In the genomic region with DNA sequence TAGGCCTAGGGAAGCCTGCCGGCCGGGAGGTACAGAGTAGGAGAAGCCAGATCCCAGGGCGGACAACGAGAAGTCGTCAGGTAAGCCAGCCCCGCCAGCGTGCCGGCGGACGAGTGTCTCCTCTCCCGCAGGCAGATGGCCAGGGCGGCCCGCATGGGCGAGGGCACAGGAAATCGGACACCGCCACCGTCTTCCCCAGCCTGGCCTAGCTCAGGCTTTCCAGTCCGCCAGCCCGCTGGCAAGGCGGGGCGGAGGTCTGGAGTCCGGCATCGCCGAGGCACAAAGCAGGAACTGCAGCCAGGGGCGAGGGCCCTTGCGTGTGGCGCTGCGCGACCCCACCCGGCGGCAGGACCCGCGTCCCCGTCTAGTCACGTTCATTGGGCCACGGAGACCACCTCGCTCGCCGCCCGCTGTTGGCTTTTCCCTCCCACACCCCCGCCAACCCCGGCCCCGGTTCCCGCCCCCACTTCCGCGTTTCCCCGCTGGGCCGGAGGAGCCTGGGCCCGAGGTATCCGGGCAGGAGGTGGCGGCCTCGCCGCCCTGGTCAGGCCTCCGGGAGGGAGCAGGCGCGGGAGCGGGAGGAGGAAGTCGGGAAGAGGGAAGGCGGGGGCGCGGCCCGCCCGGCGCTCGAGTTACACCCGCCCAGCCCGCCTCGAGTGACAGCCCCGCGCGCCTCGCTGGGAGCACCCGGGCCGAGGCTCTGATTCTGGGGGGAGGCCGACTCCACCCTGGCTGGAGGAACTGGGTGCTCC, we compare ENCODE assay signal across 8 cellular contexts. TPM values are rescaled to one million over a fixed set of nuclear protein-coding genes. Genes with fewer than 3 reads are reported as not detected.
A peak's percentile ranks its signal among the peaks of the same experiment; 100 is the strongest.
DNase-seq lines count a peak whose midpoint lies in the region; ATAC-seq, FAIRE-seq and TF ChIP-seq lines count a peak whose summit lies in the region.

A gene (plus strand): TSS at position 655 of the 752 bp plus-strand sequence. CDS start 39,727 bp downstream, outside the sequence.

- H3K27me3 Mint-ChIP-seq in WTC11 (ENCODE audit: low read depth): no peaks in the 10 kb centered on the region
- H3K27me3 Mint-ChIP-seq in immature natural killer cell (ENCODE audit: low read depth in 3 of 3): peaks cover 3 to 8% (median 4%) of the 10 kb centered on the region in 3 donors

- FAIRE-seq in bronchial epithelial cell (lab: Jason Lieb, UNC): no peak

- peak in 1 of 3 donors; percentile 29 for TF ChIP-seq POLR2A in spleen (IDR thresholded peaks at IDR 0.05)

- peaks cover 9 to 56% (median 31%) of the 10 kb centered on the region in 6 donors for H3K4me1 ChIP-seq in spleen

- H3K9me3 Mint-ChIP-seq in WTC11 (no peaks in the 10 kb centered on the region), immature natural killer cell (no peaks in the 10 kb centered on the region)

- peak within 1 kb of the TSS; percentile 77 for H3K27ac Mint-ChIP-seq in WTC11
- H3K27ac Mint-ChIP-seq in immature natural killer cell: peak within 1 kb of the TSS; percentile 91 to 94 (median 92)

- peaks cover 47% of the 10 kb centered on the region for H3K4me1 Mint-ChIP-seq in WTC11
- H3K4me1 Mint-ChIP-seq in immature natural killer cell: peaks cover 28 to 42% of the 10 kb centered on the region in 2 donors

- CTCF ChIA-PET in WTC11 (lab: Charles Lee): interaction anchor here (0.6 to 1.1 kb wide), 3 partner anchors 37 to 454 kb away, joined by 3 to 5 read pairs (median 4); no protein-coding TSS in a partner anchor

- peak; percentile 50 for ATAC-seq in HG02852 (IDR thresholded peaks at IDR 0.05; ENCODE audit: unreplicated experiment)
- peak; percentile 91 for ATAC-seq in WTC11

- peak; percentile 64 to 69 for DNase-seq in NCI-H524 (lab: John Stamatoyannopoulos, UW)
- DNase-seq in NCI-H524 treated with DMSO at 0.1 percent for 48 hours (lab: John Stamatoyannopoulos, UW): no peak
- peak; percentile 58 for DNase-seq in NCI-H2029 treated with DMSO at 0.1 percent for 48 hours (lab: John Stamatoyannopoulos, UW)
- peak; percentile 89 for DNase-seq in WTC11 (ENCODE audit: low spot score)
- DNase-seq in bronchial epithelial cell (ENCODE audit: low read depth): peak; percentile 71
- peak; percentile 74 to 76 (median 76) for DNase-seq in immature natural killer cell
- DNase-seq in spleen: peak; percentile 95

- H3K4me3 Mint-ChIP-seq in WTC11 (peak within 1 kb of the TSS; percentile 88), immature natural killer cell (peak within 1 kb of the TSS; percentile 90 to 95 (median 93))

- intact Hi-C loops in spleen (cut with DNase I; ENCODE audit: low total_unique reads): loop anchor here (10.0 kb wide), 1 partner anchor 91 kb away; no protein-coding TSS in a partner anchor

- H3K4me3 ChIP-seq in bronchial epithelial cell (ENCODE audit: low read depth, low read length) (peak within 1 kb of the TSS; percentile 81), spleen (peak within 1 kb of the TSS; percentile 50 to 85 (median 62))

- H3K36me3 Mint-ChIP-seq in WTC11: no peaks in the 10 kb centered on the region; the same call in 1 of the 2 replicates
- peaks cover 3 to 10% (median 9%) of the 10 kb centered on the region in 3 donors for H3K36me3 Mint-ChIP-seq in immature natural killer cell

- no peak for TF ChIP-seq CTCF in WTC11 (IDR thresholded peaks at IDR 0.05)
- peak; percentile 2 for TF ChIP-seq CTCF in bronchial epithelial cell (IDR thresholded peaks at IDR 0.05; ENCODE audit: insufficient read depth, low read length, severe bottlenecking)
- TF ChIP-seq CTCF in spleen (IDR thresholded peaks at IDR 0.05 in 8 of 11, conservative IDR thresholded peaks at IDR 0.05 in 3 of 11): peak in 2 of 11 experiments; percentile 14 to 22

- H3K36me3 ChIP-seq in bronchial epithelial cell (ENCODE audit: control insufficient read depth, insufficient read depth, low read length) (no peaks in the 10 kb centered on the region), spleen (no peaks in the 10 kb centered on the region)

- no peaks in the 10 kb centered on the region for H3K9me3 ChIP-seq in spleen

- POLR2A ChIA-PET in WTC11 (lab: Charles Lee): interaction anchor here (0.6 to 1.1 kb wide), 3 partner anchors 35 to 101 kb away, joined by 3 read pairs; no protein-coding TSS in a partner anchor

- 0 to 6% (median 1%) methylated on average over 28 to 75 of the region's 75 CpGs for WGBS in spleen, 5 donors

- H3K27ac ChIP-seq in spleen: peak within 1 kb of the TSS; percentile 89 to 97 (median 96)

- no peaks in the 10 kb centered on the region for H3K27me3 ChIP-seq in bronchial epithelial cell (ENCODE audit: control insufficient read depth, insufficient read depth, low read length)
- no peaks in the 10 kb centered on the region for H3K27me3 ChIP-seq in spleen (replicated peaks in 1 of 7)

TF ChIP-seq in WTC11, 78 proteins besides CTCF, POLR2A, EP300 and RAD21 (continues in another document):
- TF ChIP-seq ESRRA (CRISPR knock-in tag; IDR thresholded peaks at IDR 0.05; ENCODE audit: borderline replicate concordance) (peak; percentile 55; the same call in 1 of the 2 replicates), ZNF423 (CRISPR knock-in tag; IDR thresholded peaks at IDR 0.05) (peak; percentile 5; the same call in 1 of the 2 replicates), ETV6 (CRISPR knock-in tag; IDR thresholded peaks at IDR 0.05) (peak; percentile 74), ZNF219 (CRISPR knock-in tag; IDR thresholded peaks at IDR 0.05; ENCODE audit: borderline replicate concordance) (peak; percentile 34; the same call in 1 of the 2 replicates), CBFB (CRISPR knock-in tag; IDR thresholded peaks at IDR 0.05; ENCODE audit: low read depth) (no peak), ELF4 (CRISPR knock-in tag; IDR thresholded peaks at IDR 0.05; ENCODE audit: low read depth) (0 out of 2 replicates have a peak, but pooled peaks have one; percentile 60), ZNF138 (CRISPR knock-in tag; conservative IDR thresholded peaks at IDR 0.05) (0 out of 2 replicates have a peak, but pooled peaks have one; percentile 78), SP1 (CRISPR knock-in tag; conservative IDR thresholded peaks at IDR 0.05) (peak; percentile 67; the same call in 1 of the 2 replicates), JUN (CRISPR knock-in tag; IDR thresholded peaks at IDR 0.05) (0 out of 2 replicates have a peak, but pooled peaks have one; percentile 24), TP53 (CRISPR knock-in tag; IDR thresholded peaks at IDR 0.05) (peak; percentile 80), GTF2I (CRISPR knock-in tag; conservative IDR thresholded peaks at IDR 0.05) (no peak), ZNF263 (CRISPR knock-in tag; IDR thresholded peaks at IDR 0.05; ENCODE audit: low read depth) (peak; percentile 54)
- TF ChIP-seq, protein P1, sequence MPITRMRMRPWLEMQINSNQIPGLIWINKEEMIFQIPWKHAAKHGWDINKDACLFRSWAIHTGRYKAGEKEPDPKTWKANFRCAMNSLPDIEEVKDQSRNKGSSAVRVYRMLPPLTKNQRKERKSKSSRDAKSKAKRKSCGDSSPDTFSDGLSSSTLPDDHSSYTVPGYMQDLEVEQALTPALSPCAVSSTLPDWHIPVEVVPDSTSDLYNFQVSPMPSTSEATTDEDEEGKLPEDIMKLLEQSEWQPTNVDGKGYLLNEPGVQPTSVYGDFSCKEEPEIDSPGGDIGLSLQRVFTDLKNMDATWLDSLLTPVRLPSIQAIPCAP (CRISPR knock-in tag; IDR thresholded peaks at IDR 0.05): peak; percentile 63; the same call in 1 of the 2 replicates
- TF ChIP-seq, protein P2, sequence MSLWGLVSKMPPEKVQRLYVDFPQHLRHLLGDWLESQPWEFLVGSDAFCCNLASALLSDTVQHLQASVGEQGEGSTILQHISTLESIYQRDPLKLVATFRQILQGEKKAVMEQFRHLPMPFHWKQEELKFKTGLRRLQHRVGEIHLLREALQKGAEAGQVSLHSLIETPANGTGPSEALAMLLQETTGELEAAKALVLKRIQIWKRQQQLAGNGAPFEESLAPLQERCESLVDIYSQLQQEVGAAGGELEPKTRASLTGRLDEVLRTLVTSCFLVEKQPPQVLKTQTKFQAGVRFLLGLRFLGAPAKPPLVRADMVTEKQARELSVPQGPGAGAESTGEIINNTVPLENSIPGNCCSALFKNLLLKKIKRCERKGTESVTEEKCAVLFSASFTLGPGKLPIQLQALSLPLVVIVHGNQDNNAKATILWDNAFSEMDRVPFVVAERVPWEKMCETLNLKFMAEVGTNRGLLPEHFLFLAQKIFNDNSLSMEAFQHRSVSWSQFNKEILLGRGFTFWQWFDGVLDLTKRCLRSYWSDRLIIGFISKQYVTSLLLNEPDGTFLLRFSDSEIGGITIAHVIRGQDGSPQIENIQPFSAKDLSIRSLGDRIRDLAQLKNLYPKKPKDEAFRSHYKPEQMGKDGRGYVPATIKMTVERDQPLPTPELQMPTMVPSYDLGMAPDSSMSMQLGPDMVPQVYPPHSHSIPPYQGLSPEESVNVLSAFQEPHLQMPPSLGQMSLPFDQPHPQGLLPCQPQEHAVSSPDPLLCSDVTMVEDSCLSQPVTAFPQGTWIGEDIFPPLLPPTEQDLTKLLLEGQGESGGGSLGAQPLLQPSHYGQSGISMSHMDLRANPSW (CRISPR knock-in tag; conservative IDR thresholded peaks at IDR 0.05; ENCODE audit: low read depth): 0 out of 2 replicates have a peak, but pooled peaks have one; percentile 83
- TF ChIP-seq, protein P3, sequence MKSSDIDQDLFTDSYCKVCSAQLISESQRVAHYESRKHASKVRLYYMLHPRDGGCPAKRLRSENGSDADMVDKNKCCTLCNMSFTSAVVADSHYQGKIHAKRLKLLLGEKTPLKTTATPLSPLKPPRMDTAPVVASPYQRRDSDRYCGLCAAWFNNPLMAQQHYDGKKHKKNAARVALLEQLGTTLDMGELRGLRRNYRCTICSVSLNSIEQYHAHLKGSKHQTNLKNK (CRISPR knock-in tag; IDR thresholded peaks at IDR 0.05): no peak
- TF ChIP-seq, protein P4, sequence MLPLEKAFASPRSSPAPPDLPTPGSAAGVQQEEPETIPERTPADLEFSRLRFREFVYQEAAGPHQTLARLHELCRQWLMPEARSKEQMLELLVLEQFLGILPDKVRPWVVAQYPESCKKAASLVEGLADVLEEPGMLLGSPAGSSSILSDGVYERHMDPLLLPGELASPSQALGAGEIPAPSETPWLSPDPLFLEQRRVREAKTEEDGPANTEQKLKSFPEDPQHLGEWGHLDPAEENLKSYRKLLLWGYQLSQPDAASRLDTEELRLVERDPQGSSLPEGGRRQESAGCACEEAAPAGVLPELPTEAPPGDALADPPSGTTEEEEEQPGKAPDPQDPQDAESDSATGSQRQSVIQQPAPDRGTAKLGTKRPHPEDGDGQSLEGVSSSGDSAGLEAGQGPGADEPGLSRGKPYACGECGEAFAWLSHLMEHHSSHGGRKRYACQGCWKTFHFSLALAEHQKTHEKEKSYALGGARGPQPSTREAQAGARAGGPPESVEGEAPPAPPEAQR (CRISPR knock-in tag; IDR thresholded peaks at IDR 0.05): no peak

RNA-seq across cellular contexts. Expression of the gene that starts here (rescaled TPM):
- total RNA-seq in WTC11 (2021) (29.7 to 32.5 TPM (median 32.2 TPM) in 3 replicates), bronchial epithelial cell (52.1 and 76.9 TPM in 2 replicates), spleen (10 to 100 TPM; 28.4 to 74.9 (median 32.1) TPM)
- polyA plus RNA-seq in immature natural killer cell (10 to 100 TPM in 1 of 3 donors, 1 to 10 TPM in 2; 5.6 to 13.3 (median 6.5) TPM), spleen (1 to 10 TPM; 3.5 to 7.8 (median 4.8) TPM)
